Comparison of ENCODE assay signal across 22 cellular contexts in the genomic region with DNA sequence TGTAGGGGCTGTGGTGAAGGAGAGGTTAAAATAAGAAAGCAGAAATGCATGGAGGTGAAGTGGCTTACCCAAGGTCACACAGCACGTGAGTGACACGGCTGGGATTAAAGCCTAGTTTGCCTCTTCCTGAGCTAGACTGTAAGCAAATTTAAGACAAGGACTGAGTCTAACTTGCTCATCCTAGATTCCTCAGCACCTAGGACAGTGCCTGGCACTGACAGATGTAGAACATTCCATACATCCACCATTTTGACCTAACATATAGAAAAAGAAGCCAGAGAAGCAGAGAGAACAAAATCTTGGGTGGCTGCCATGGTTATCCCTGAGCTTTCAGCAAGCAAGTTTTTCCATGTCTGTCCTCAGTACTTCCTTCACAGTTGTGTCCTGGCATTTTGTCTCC.
DNase-seq lines count a peak whose midpoint lies in the region; ATAC-seq, FAIRE-seq and TF ChIP-seq lines count a peak whose summit lies in the region.
"Had no signal": no experiment of that assay in that cellular context is flagged by ENCODE, and none has a peak within 500 bp of the region (broad histone marks: within the 10 kb centered on the region; RNA-seq: fewer than 3 reads in every experiment).

No MANE protein-coding gene starts in this region.

- BruUV-seq in HCT116 (replicated peaks; lab: Mats Ljungman, UMichigan) (no TSS peak), GM12878 (replicated peaks; lab: Mats Ljungman, UMichigan) (no TSS peak)

- H3K9me2 ChIP-seq in HCT116 (ENCODE audit: insufficient read depth) = no peaks in the 10 kb centered on the region

- SMC1A ChIA-PET in GM12878 (lab: Charles Lee; ENCODE audit: uncharacterized antibody, unreplicated experiment) = no interaction called here

- TF ChIP-seq RAD21 in A549 (conservative IDR thresholded peaks at IDR 0.05 in 1 of 2, IDR thresholded peaks at IDR 0.05 in 1 of 2) = no peak
- no peak for TF ChIP-seq RAD21 in HCT116 (IDR thresholded peaks at IDR 0.05; ENCODE audit: low read depth)
- TF ChIP-seq RAD21 in GM12878 (IDR thresholded peaks at IDR 0.05; ENCODE audit: insufficient read depth, low read depth, low read length) = no peak

- TF ChIP-seq CTCF in A549 (IDR thresholded peaks at IDR 0.05) (no peak), HCT116 (IDR thresholded peaks at IDR 0.05 in 2 of 3, conservative IDR thresholded peaks at IDR 0.05 in 1 of 3; ENCODE audit: borderline replicate concordance in 1 of 3, insufficient read depth in 1 of 3, low read depth in 2 of 3, low read length in 2 of 3) (no peak), GM12878 (IDR thresholded peaks at IDR 0.05 in 2 of 3, conservative IDR thresholded peaks at IDR 0.05 in 1 of 3; ENCODE audit: control insufficient read depth in 2 of 3, extremely low read depth in 1 of 3, insufficient read depth in 1 of 3, low read depth in 3 of 3, low read length in 3 of 3) (no peak), epithelial cell of esophagus (IDR thresholded peaks at IDR 0.05; ENCODE audit: insufficient read depth, low read depth, low read length, missing control alignments) (no peak), left lung (IDR thresholded peaks at IDR 0.05) (no peak)

- H3K4me3 ChIP-seq in A549 (no peak overlapping the region), HCT116 (replicated peaks in 1 of 2; ENCODE audit: low read depth in 1 of 2, low read length in 2 of 2) (no peak overlapping the region), GM12878 (no peak overlapping the region), epithelial cell of esophagus (ENCODE audit: low read length) (no peak overlapping the region), left lung (no peak overlapping the region)
- H3K4me3 ChIP-seq: HAP-1 had no signal

- DNase-seq in A549 (ENCODE audit: low read depth in 1 of 2, low spot score in 1 of 2) = no peak
- DNase-seq in HCT116 (ENCODE audit: low read depth, low spot score) = no peak
- no peak for DNase-seq in GM12878 (ENCODE audit: low read depth, low spot score)
- peak; percentile 1 for DNase-seq in epithelial cell of esophagus (ENCODE audit: low read depth)
- no peak for DNase-seq in left lung
- no peak for DNase-seq in SHP77 treated with DMSO at 0.1 percent for 48 hours (lab: John Stamatoyannopoulos, UW)
- DNase-seq in NCI-H2227 treated with DMSO at 0.1 percent for 48 hours (lab: John Stamatoyannopoulos, UW) = no peak
- DNase-seq: ACHN; BE2C; C1 segment of cervical spinal cord; CD4-positive, CD25-positive, alpha-beta regulatory T cell; CD8-positive, alpha-beta memory T cell; DMS 273 treated with DMSO at 0.1 percent for 48 hours; DMS53; DND-41; EL; HFFc6; IMR-90; KG1 had no signal

- RAD21 ChIA-PET in HCT116 (lab: Charles Lee; ENCODE audit: low non-redundant PET in 1 of 2, low total read pairs in 2 of 2, uncharacterized antibody in 2 of 2, unreplicated experiment in 2 of 2) = no interaction called here
- RAD21 ChIA-PET in GM12878 (lab: Charles Lee; ENCODE audit: unreplicated experiment) = interaction anchor here (1.1 kb wide), 1 partner anchor 67 kb away, joined by 3 read pairs; no protein-coding TSS in a partner anchor

- TF ChIP-seq EP300 in A549 (IDR thresholded peaks at IDR 0.05) (no peak), GM12878 (IDR thresholded peaks at IDR 0.05; ENCODE audit: borderline replicate concordance in 1 of 2, control insufficient read depth in 1 of 2, low read depth in 2 of 2, low read length in 2 of 2) (no peak)

- H3K4me1 ChIP-seq in A549 (no peaks in the 10 kb centered on the region), HCT116 (ENCODE audit: control insufficient read depth in 1 of 2, insufficient read depth in 2 of 2, low read length in 2 of 2) (no peaks in the 10 kb centered on the region), GM12878 (ENCODE audit: control insufficient read depth, insufficient read depth, low read length) (no peaks in the 10 kb centered on the region), left lung (no peaks in the 10 kb centered on the region)
- H3K4me1 ChIP-seq: BE2C, HAP-1 had no signal

- H3K4me2 ChIP-seq in A549 (no peak overlapping the region), HCT116 (ENCODE audit: low read length) (no peak overlapping the region), GM12878 (ENCODE audit: control insufficient read depth, insufficient read depth) (no peak overlapping the region)

- H4K20me1 ChIP-seq in HCT116 (ENCODE audit: insufficient read depth) (no peaks in the 10 kb centered on the region), GM12878 (ENCODE audit: control insufficient read depth, insufficient read depth) (no peaks in the 10 kb centered on the region)

- H2AFZ ChIP-seq in HCT116 (ENCODE audit: low read depth, low read length, poor library complexity, severe bottlenecking) (no peak overlapping the region), GM12878 (ENCODE audit: control insufficient read depth, low read depth, low read length) (no peak overlapping the region)

- H3K9ac ChIP-seq in HCT116 (ENCODE audit: low read length) = no peak overlapping the region
- no peak overlapping the region for H3K9ac ChIP-seq in GM12878 (ENCODE audit: control insufficient read depth, insufficient read depth, low read length)

- intact Hi-C loops in HCT116 (cut with micrococcal nuclease) (no loop called here), GM12878 (cut with micrococcal nuclease; ENCODE audit: unreplicated experiment) (no loop called here), left lung (cut with DNase I) (no loop called here)

- 19% methylated on average over 2 of the region's 2 CpGs for WGBS in A549 (ENCODE audit: missing lambda C conversion rate)
- 56% methylated on average over 2 of the region's 2 CpGs for WGBS in GM12878 (ENCODE audit: insufficient coverage, insufficient replicate concordance, low lambda C conversion rate, missing lambda C conversion rate)

- ATAC-seq in A549 = no peak
- ATAC-seq in HCT116 = no peak
- no peak for ATAC-seq in GM12878
- ATAC-seq in left lung = no peak

- H3K27me3 ChIP-seq in HCT116 (ENCODE audit: insufficient read depth, low read length) (no peaks in the 10 kb centered on the region), GM12878 (replicated peaks in 1 of 2; ENCODE audit: control insufficient read depth in 2 of 2, insufficient read depth in 2 of 2, low read length in 1 of 2) (no peaks in the 10 kb centered on the region), left lung (no peaks in the 10 kb centered on the region)

- in situ Hi-C loops in GM12878 (cut with MboI) = no loop called here

- FAIRE-seq in A549 (lab: Jason Lieb, UNC) (no peak), GM12878 (lab: Jason Lieb, UNC) (no peak)
- FAIRE-seq: GM12891 had no signal

- TF ChIP-seq POLR2A in A549 (IDR thresholded peaks at IDR 0.05; ENCODE audit: low read length) (no peak), HCT116 (IDR thresholded peaks at IDR 0.05; ENCODE audit: borderline replicate concordance, extremely low read depth, insufficient read depth, insufficient read length) (no peak), GM12878 (IDR thresholded peaks at IDR 0.05; ENCODE audit: low read depth, low read length) (no peak)

- CTCF ChIA-PET in A549 (lab: Yijun Ruan, JAX) (interaction anchor here (0.7 to 1.4 kb wide), 4 partner anchors 15 to 742 kb away, joined by 3 to 4 read pairs (median 3); no protein-coding TSS in a partner anchor), HCT116 (lab: Charles Lee) (interaction anchor here (2.3 kb wide), 1 partner anchor 10 kb away, joined by 11 read pairs; no protein-coding TSS in a partner anchor), GM12878 (lab: Yijun Ruan, JAX) (interaction anchor here (0.5 to 2.4 kb wide), 3 partner anchors 10 to 507 kb away, joined by 3 to 16 read pairs (median 6); no protein-coding TSS in a partner anchor)

- no peaks in the 10 kb centered on the region for H3K36me3 ChIP-seq in HCT116 (ENCODE audit: control insufficient read depth in 1 of 2, insufficient read depth in 2 of 2, low read length in 2 of 2)
- no peaks in the 10 kb centered on the region for H3K36me3 ChIP-seq in GM12878 (ENCODE audit: control insufficient read depth in 2 of 2, insufficient read depth in 2 of 2, low read length in 1 of 2)
- no peaks in the 10 kb centered on the region for H3K36me3 ChIP-seq in left lung
- H3K36me3 ChIP-seq: BE2C, HAP-1 had no signal

- POLR2A ChIA-PET in A549 (lab: Yijun Ruan, JAX) = no interaction called here
- POLR2A ChIA-PET in HCT116 (lab: Charles Lee) = no interaction called here
- POLR2A ChIA-PET in GM12878 (lab: Charles Lee) = no interaction called here

- H3K27ac ChIP-seq in A549 (no peak overlapping the region), HCT116 (ENCODE audit: low read depth, low read length) (no peak overlapping the region), GM12878 (ENCODE audit: control insufficient read depth, insufficient read depth) (no peak overlapping the region), left lung (no peak overlapping the region)
- H3K27ac ChIP-seq: HL-60 had no signal

- no peaks in the 10 kb centered on the region for H3K79me2 ChIP-seq in HCT116 (ENCODE audit: insufficient read depth, low read length)
- H3K79me2 ChIP-seq in GM12878 (ENCODE audit: control insufficient read depth, insufficient read depth, low read length) = no peaks in the 10 kb centered on the region

- H3K9me3 ChIP-seq in A549 (no peaks in the 10 kb centered on the region), HCT116 (ENCODE audit: control insufficient read depth in 1 of 2, insufficient read depth in 1 of 2, low read depth in 1 of 2, low read length in 2 of 2) (no peaks in the 10 kb centered on the region), GM12878 (replicated peaks; ENCODE audit: control insufficient read depth, insufficient read depth, low read length) (no peaks in the 10 kb centered on the region), left lung (no peaks in the 10 kb centered on the region)
- H3K9me3 ChIP-seq: BE2C, HAP-1 had no signal

TF ChIP-seq in GM12878, 131 proteins besides CTCF, POLR2A, EP300 and RAD21 (continues in another document):
- TF ChIP-seq, protein P1, sequence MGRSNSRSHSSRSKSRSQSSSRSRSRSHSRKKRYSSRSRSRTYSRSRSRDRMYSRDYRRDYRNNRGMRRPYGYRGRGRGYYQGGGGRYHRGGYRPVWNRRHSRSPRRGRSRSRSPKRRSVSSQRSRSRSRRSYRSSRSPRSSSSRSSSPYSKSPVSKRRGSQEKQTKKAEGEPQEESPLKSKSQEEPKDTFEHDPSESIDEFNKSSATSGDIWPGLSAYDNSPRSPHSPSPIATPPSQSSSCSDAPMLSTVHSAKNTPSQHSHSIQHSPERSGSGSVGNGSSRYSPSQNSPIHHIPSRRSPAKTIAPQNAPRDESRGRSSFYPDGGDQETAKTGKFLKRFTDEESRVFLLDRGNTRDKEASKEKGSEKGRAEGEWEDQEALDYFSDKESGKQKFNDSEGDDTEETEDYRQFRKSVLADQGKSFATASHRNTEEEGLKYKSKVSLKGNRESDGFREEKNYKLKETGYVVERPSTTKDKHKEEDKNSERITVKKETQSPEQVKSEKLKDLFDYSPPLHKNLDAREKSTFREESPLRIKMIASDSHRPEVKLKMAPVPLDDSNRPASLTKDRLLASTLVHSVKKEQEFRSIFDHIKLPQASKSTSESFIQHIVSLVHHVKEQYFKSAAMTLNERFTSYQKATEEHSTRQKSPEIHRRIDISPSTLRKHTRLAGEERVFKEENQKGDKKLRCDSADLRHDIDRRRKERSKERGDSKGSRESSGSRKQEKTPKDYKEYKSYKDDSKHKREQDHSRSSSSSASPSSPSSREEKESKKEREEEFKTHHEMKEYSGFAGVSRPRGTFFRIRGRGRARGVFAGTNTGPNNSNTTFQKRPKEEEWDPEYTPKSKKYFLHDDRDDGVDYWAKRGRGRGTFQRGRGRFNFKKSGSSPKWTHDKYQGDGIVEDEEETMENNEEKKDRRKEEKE (IDR thresholded peaks at IDR 0.05) = no peak
